In the genomic region with DNA sequence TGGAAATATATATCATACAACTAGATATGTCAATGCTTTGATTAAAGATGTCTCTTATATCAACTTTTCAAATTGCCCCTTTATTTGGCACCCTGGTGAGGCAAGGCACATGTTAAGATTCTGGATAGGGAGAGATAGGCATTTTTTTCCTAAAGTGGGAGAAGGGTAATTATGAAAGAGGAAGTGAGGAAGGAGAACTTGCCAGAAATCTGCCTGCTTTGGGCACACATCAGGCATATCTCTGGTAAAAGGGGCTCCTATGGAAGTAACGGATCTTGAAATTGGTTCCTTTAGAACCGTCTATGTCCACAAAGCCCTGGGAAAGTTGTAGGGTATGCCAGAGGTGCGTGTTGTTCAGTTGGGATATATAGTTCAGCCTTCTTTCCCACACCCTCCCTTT, we compare ENCODE assay signal across 31 cellular contexts. TPM values are rescaled to one million over a fixed set of nuclear protein-coding genes. Genes with fewer than 3 reads are reported as not detected.
"Had no signal": no experiment of that assay in that cellular context is flagged by ENCODE, and none has a peak within 500 bp of the region (broad histone marks: within the 10 kb centered on the region; RNA-seq: fewer than 3 reads in every experiment).

No MANE protein-coding gene starts in this region.

- H3K79me2 ChIP-seq: parathyroid adenoma had no signal

- H3K27me3 ChIP-seq: adrenal gland, body of pancreas, esophagus squamous epithelium, heart right ventricle, tibial nerve had no signal

- ATAC-seq: body of pancreas, heart right ventricle, right cardiac atrium had no signal

- H3K36me3 Mint-ChIP-seq: activated CD4-positive, alpha-beta memory T cell treated with anti-CD3 and anti-CD28 coated beads for 36 hours; activated naive CD8-positive, alpha-beta T cell treated with anti-CD3 and anti-CD28 coated beads for 36 hours; mesothelial cell of epicardium; naive B cell had no signal

- H3K36me3 ChIP-seq: adrenal gland, esophagus squamous epithelium, heart right ventricle, left ventricle myocardium inferior, spleen, tibial nerve had no signal

- H3K27ac ChIP-seq: body of pancreas, left ventricle myocardium inferior, parathyroid adenoma, tibial nerve, VCaP had no signal

- H3K27me3 Mint-ChIP-seq: naive B cell had no signal

- H3K9me3 Mint-ChIP-seq: activated CD4-positive, alpha-beta memory T cell treated with anti-CD3 and anti-CD28 coated beads for 36 hours; activated naive CD4-positive, alpha-beta T cell treated with anti-CD3 and anti-CD28 coated beads for 36 hours; activated naive CD8-positive, alpha-beta T cell treated with anti-CD3 and anti-CD28 coated beads for 36 hours; activated T-helper 1 cell treated with anti-CD3 and anti-CD28 coated beads, Interleukin-12 subunit alpha, Interleukin-12 subunit beta, Interleukin-2, Interleukin-4 antibody, amounts not matched to agents 30 ng/mL and 10 ng/mL and 1 ng/mL, durations not matched to agents 14 hours and 24 hours and 36 hours; mesothelial cell of epicardium; naive B cell; neural crest cell; T-helper 2 cell treated with Interferon-gamma antibody and Interleukin-4, amounts not matched to agents 5 μg/mL and 100 μg/mL, for 36 hours had no signal

- H3K9me3 ChIP-seq: adrenal gland, body of pancreas, esophagus squamous epithelium, heart right ventricle, left ventricle myocardium inferior, spleen, tibial nerve had no signal

- H3K9ac ChIP-seq: parathyroid adenoma had no signal

- H3K4me3 ChIP-seq: adrenal gland, body of pancreas, esophagus squamous epithelium, heart right ventricle, left ventricle myocardium inferior, lung, spleen, tibial nerve had no signal

- H3K4me1 ChIP-seq: body of pancreas, parathyroid adenoma had no signal

- H3K4me3 Mint-ChIP-seq: activated CD4-positive, alpha-beta memory T cell treated with anti-CD3 and anti-CD28 coated beads for 36 hours; activated naive CD4-positive, alpha-beta T cell treated with anti-CD3 and anti-CD28 coated beads for 36 hours; activated naive CD8-positive, alpha-beta T cell treated with anti-CD3 and anti-CD28 coated beads for 36 hours; activated T-helper 1 cell treated with anti-CD3 and anti-CD28 coated beads, Interleukin-12 subunit alpha, Interleukin-12 subunit beta, Interleukin-2, Interleukin-4 antibody, amounts not matched to agents 30 ng/mL and 10 ng/mL and 1 ng/mL, durations not matched to agents 14 hours and 24 hours and 36 hours; mesothelial cell of epicardium; naive B cell; neural crest cell; T-helper 2 cell treated with Interferon-gamma antibody and Interleukin-4, amounts not matched to agents 5 μg/mL and 100 μg/mL, for 36 hours had no signal

- H2AFZ ChIP-seq: parathyroid adenoma had no signal

- H3K27ac Mint-ChIP-seq: activated CD4-positive, alpha-beta memory T cell treated with anti-CD3 and anti-CD28 coated beads for 36 hours; activated naive CD4-positive, alpha-beta T cell treated with anti-CD3 and anti-CD28 coated beads for 36 hours; activated naive CD8-positive, alpha-beta T cell treated with anti-CD3 and anti-CD28 coated beads for 36 hours; activated T-helper 1 cell treated with anti-CD3 and anti-CD28 coated beads, Interleukin-12 subunit alpha, Interleukin-12 subunit beta, Interleukin-2, Interleukin-4 antibody, amounts not matched to agents 30 ng/mL and 10 ng/mL and 1 ng/mL, durations not matched to agents 14 hours and 24 hours and 36 hours; mesothelial cell of epicardium; T-helper 2 cell treated with Interferon-gamma antibody and Interleukin-4, amounts not matched to agents 5 μg/mL and 100 μg/mL, for 36 hours had no signal

- FAIRE-seq: colon, endometrium, islet of Langerhans had no signal

- DNase-seq: activated CD4-positive, alpha-beta memory T cell treated with anti-CD3 and anti-CD28 coated beads for 36 hours; activated CD4-positive, alpha-beta T cell treated with anti-CD3 and anti-CD28 coated beads for 4 hours; activated CD8-positive, alpha-beta memory T cell treated with anti-CD3 and anti-CD28 coated beads, Interleukin-2, amount 50 U/mL, for 4 hours; activated effector memory CD4-positive, alpha-beta T cell treated with anti-CD3 and anti-CD28 coated beads, Interleukin-2, amount 50 U/mL, for 16 hours; activated naive CD4-positive, alpha-beta T cell treated with anti-CD3 and anti-CD28 coated beads for 36 hours; activated naive CD8-positive, alpha-beta T cell treated with anti-CD3 and anti-CD28 coated beads for 36 hours; activated T-cell treated with anti-CD3 and anti-CD28 coated beads, Interleukin-2, amount 50 U/mL, for 1 hour; adrenal gland; aorta; body of pancreas; effector CD8-positive, alpha-beta T cell; esophagus squamous epithelium; foreskin melanocyte; heart right ventricle; left ventricle myocardium inferior; naive B cell; nucleus accumbens; right cardiac atrium; spleen; stimulated activated naive CD4-positive, alpha-beta T cell treated with Interleukin-2 at 50 U/mL for 16 hours had no signal

RNA-seq across cellular contexts. Expression of a gene that starts 5.7 kb away (rescaled TPM):
- total RNA-seq: neural crest cell had no signal
